17 cellular contexts compared by ENCODE assay signal in the genomic region with DNA sequence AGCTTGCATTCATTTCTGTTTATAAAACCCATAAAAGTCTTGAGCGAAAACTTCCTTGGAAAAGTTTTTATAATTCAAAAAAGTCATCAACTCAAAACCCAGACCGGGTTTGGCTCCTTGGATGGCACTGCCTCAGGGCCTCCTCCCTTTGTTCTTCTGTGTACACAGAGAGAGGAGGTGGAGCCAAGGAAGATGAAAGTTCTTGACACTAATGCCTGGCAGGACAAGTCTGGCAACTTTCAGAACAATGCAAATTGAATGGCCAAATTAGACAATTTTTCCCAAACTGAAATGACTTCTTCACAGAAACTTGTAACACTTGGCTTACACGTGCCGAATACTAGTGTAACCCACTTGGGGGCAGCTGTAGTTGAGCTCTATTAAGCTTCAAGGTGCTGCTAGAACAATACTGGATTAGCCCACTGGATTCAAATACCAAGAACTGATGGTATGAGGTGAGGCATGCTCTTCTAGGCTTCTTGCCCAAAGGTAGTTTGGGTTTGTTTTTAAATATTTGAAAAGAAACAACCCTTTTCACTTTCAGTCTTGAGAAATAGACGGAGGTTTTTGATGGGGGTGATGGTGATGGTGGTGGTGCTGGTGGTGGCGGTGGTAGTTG.
DNase-seq lines count a peak whose midpoint lies in the region; ATAC-seq, FAIRE-seq and TF ChIP-seq lines count a peak whose summit lies in the region.
"Had no signal": no experiment of that assay in that cellular context is flagged by ENCODE, and none has a peak within 500 bp of the region (broad histone marks: within the 10 kb centered on the region; RNA-seq: fewer than 3 reads in every experiment).

No MANE protein-coding gene starts in this region.

- peaks cover 8% of the 10 kb centered on the region for H3K4me1 Mint-ChIP-seq in stimulated activated naive CD8-positive, alpha-beta T cell treated with anti-CD3 and anti-CD28 coated beads, Interleukin-15, amount 100 ng/mL, for 72 hours

- H3K4me3 Mint-ChIP-seq in stimulated activated naive CD8-positive, alpha-beta T cell treated with anti-CD3 and anti-CD28 coated beads, Interleukin-15, amount 100 ng/mL, for 72 hours: no peak overlapping the region
- H3K4me3 Mint-ChIP-seq: activated CD4-positive, alpha-beta memory T cell treated with anti-CD3 and anti-CD28 coated beads, Interleukin-2, amount 10 ng/mL, durations not matched to agents 7 days and 5 days had no signal

- WGBS in mesendoderm (ENCODE audit: extremely low coverage, insufficient coverage, low lambda C conversion rate): no CpG with 5 or more reads among the region's 6 CpGs

- H3K9ac ChIP-seq in keratinocyte (ENCODE audit: control insufficient read depth, extremely low read depth, insufficient read depth, low read length) (no peak overlapping the region), mesendoderm (ENCODE audit: low read length) (no peak overlapping the region)
- H3K9ac ChIP-seq: parathyroid adenoma had no signal

- peaks cover 31% of the 10 kb centered on the region for H3K4me1 ChIP-seq in SJSA1 (replicated peaks)
- H3K4me1 ChIP-seq in keratinocyte (ENCODE audit: control insufficient read depth, extremely low read depth, insufficient read depth, low read length): peaks cover 52% of the 10 kb centered on the region
- peaks cover 2% of the 10 kb centered on the region for H3K4me1 ChIP-seq in mesendoderm (ENCODE audit: control insufficient read depth, low read depth, low read length)
- H3K4me1 ChIP-seq: heart left ventricle, parathyroid adenoma had no signal

- no peak overlapping the region for H2BK15ac ChIP-seq in mesendoderm (replicated peaks; ENCODE audit: low read depth)

- no peak overlapping the region for H2AK5ac ChIP-seq in mesendoderm (ENCODE audit: low read length)

- H3K27me3 Mint-ChIP-seq in stimulated activated naive CD8-positive, alpha-beta T cell treated with anti-CD3 and anti-CD28 coated beads, Interleukin-15, amount 100 ng/mL, for 72 hours: no peaks in the 10 kb centered on the region
- H3K27me3 Mint-ChIP-seq: activated CD4-positive, alpha-beta memory T cell treated with anti-CD3 and anti-CD28 coated beads, Interleukin-2, amount 10 ng/mL, durations not matched to agents 7 days and 5 days had no signal

- H3K56ac ChIP-seq in mesendoderm (ENCODE audit: low read length): no peak overlapping the region

- no peak for TF ChIP-seq CTCF in keratinocyte (optimal IDR thresholded peaks at IDR 0.05 in 1 of 3, IDR thresholded peaks at IDR 0.05 in 1 of 3, conservative IDR thresholded peaks at IDR 0.05 in 1 of 3; ENCODE audit: extremely low read depth in 1 of 3, insufficient read depth in 2 of 3, low read length in 3 of 3)

- no peak overlapping the region for H2AFZ ChIP-seq in keratinocyte (ENCODE audit: control insufficient read depth, low read length)
- H2AFZ ChIP-seq: parathyroid adenoma had no signal

- H3K27me3 ChIP-seq in SJSA1 (replicated peaks) (no peaks in the 10 kb centered on the region), keratinocyte (ENCODE audit: control insufficient read depth, extremely low read depth, insufficient read depth, low read length) (no peaks in the 10 kb centered on the region), mesendoderm (ENCODE audit: insufficient read depth, low read length, poor library complexity) (no peaks in the 10 kb centered on the region)
- H3K27me3 ChIP-seq: adrenal gland, heart left ventricle had no signal

- dilution Hi-C loops in keratinocyte (cut with MboI; ENCODE audit: extremely low pct_ligation_motif_present, low sequenced_read_pairs): no loop called here

- H3K9me3 ChIP-seq in SJSA1 (replicated peaks) (no peaks in the 10 kb centered on the region), keratinocyte (ENCODE audit: control insufficient read depth, low read depth, low read length) (no peaks in the 10 kb centered on the region)
- H3K9me3 ChIP-seq: adrenal gland, heart left ventricle had no signal

- H3K23ac ChIP-seq in mesendoderm (ENCODE audit: low read length): no peak overlapping the region

- no peak overlapping the region for H3K27ac Mint-ChIP-seq in stimulated activated naive CD8-positive, alpha-beta T cell treated with anti-CD3 and anti-CD28 coated beads, Interleukin-15, amount 100 ng/mL, for 72 hours
- H3K27ac Mint-ChIP-seq: activated CD4-positive, alpha-beta memory T cell treated with anti-CD3 and anti-CD28 coated beads, Interleukin-2, amount 10 ng/mL, durations not matched to agents 7 days and 5 days had no signal

- peak; percentile 82 for FAIRE-seq in keratinocyte (lab: Jason Lieb, UNC)
- FAIRE-seq: colon, TTC549 had no signal

- no peaks in the 10 kb centered on the region for H4K20me1 ChIP-seq in keratinocyte (ENCODE audit: control insufficient read depth, extremely low read depth, insufficient read depth, low read length)

- H4K5ac ChIP-seq in mesendoderm (ENCODE audit: low read length): no peak overlapping the region

- H3K79me2 ChIP-seq in keratinocyte (ENCODE audit: control insufficient read depth, insufficient read depth, low read length): peaks cover 74% of the 10 kb centered on the region
- H3K79me2 ChIP-seq in mesendoderm (ENCODE audit: control insufficient read depth, insufficient read depth, low read length): no peaks in the 10 kb centered on the region
- H3K79me2 ChIP-seq: parathyroid adenoma had no signal

- H3K4me2 ChIP-seq in keratinocyte (ENCODE audit: control insufficient read depth, extremely low read depth, insufficient read depth, low read depth, low read length) (peak overlapping the region; percentile 16), mesendoderm (ENCODE audit: low read length) (no peak overlapping the region)

- H3K9me3 Mint-ChIP-seq in stimulated activated naive CD8-positive, alpha-beta T cell treated with anti-CD3 and anti-CD28 coated beads, Interleukin-15, amount 100 ng/mL, for 72 hours: no peaks in the 10 kb centered on the region
- H3K9me3 Mint-ChIP-seq: activated CD4-positive, alpha-beta memory T cell treated with anti-CD3 and anti-CD28 coated beads, Interleukin-2, amount 10 ng/mL, durations not matched to agents 7 days and 5 days had no signal

- H3K4ac ChIP-seq in mesendoderm (ENCODE audit: low read depth, low read length): no peak overlapping the region

- ATAC-seq in stimulated activated naive CD8-positive, alpha-beta T cell treated with anti-CD3 and anti-CD28 coated beads, Interleukin-15, amount 100 ng/mL, for 72 hours: peak; percentile 10
- no peak for ATAC-seq in stimulated activated naive CD8-positive, alpha-beta T cell treated with anti-CD3 and anti-CD28 coated beads, Interleukin-15, Interleukin-2, amounts not matched to agents 100 U/mL and 50 U/mL, for 24 hours
- ATAC-seq: heart left ventricle had no signal

- H2BK5ac ChIP-seq in mesendoderm (ENCODE audit: low read length): no peak overlapping the region

- no peak overlapping the region for H3K18ac ChIP-seq in mesendoderm (ENCODE audit: low read length)

- no peak overlapping the region for H2BK120ac ChIP-seq in mesendoderm (ENCODE audit: low read depth, low read length)

- DNase-seq in stimulated activated naive CD8-positive, alpha-beta T cell treated with anti-CD3 and anti-CD28 coated beads, Interleukin-15, amount 100 ng/mL, for 72 hours: no peak
- DNase-seq in stimulated activated naive CD8-positive, alpha-beta T cell treated with anti-CD3 and anti-CD28 coated beads, Interleukin-15, Interleukin-2, amounts not matched to agents 100 U/mL and 50 U/mL, for 24 hours: no peak
- DNase-seq in SJSA1 (ENCODE audit: low read depth in 1 of 2, low spot score in 2 of 2) (peak; percentile 45 to 47), keratinocyte (ENCODE audit: low read depth, low spot score) (no peak), mesendoderm (no peak), anterior cingulate cortex (lab: John Stamatoyannopoulos, UW) (no peak)
- DNase-seq in stimulated activated naive CD4-positive, alpha-beta T cell treated with Interleukin-2 at 50 U/mL for 16 hours (lab: John Stamatoyannopoulos, UW): no peak
- no peak for DNase-seq in central memory CD4-positive, alpha-beta T cell
- DNase-seq: activated CD4-positive, alpha-beta memory T cell treated with anti-CD3 and anti-CD28 coated beads, Interleukin-2, amount 10 ng/mL, durations not matched to agents 7 days and 5 days; adrenal gland; GOT3; heart left ventricle; kidney glomerular epithelial cell; NCI-H1092 had no signal

- H3K4me3 ChIP-seq in SJSA1: no peak overlapping the region
- no peak overlapping the region for H3K4me3 ChIP-seq in keratinocyte (ENCODE audit: control insufficient read depth in 2 of 3, extremely low read depth in 1 of 3, insufficient read depth in 2 of 3, low read depth in 1 of 3, low read length in 3 of 3)
- H3K4me3 ChIP-seq in mesendoderm (ENCODE audit: low read length): no peak overlapping the region
- H3K4me3 ChIP-seq: adrenal gland, heart left ventricle had no signal

- H4K8ac ChIP-seq in mesendoderm (ENCODE audit: low read depth, low read length): no peak overlapping the region

- 0 out of 2 replicates have a peak, but pooled peaks cover 9% of the 10 kb centered on the region for H3K36me3 ChIP-seq in SJSA1
- peaks cover 6 to 8% of the 10 kb centered on the region in 2 experiments for H3K36me3 ChIP-seq in keratinocyte (ENCODE audit: control insufficient read depth in 2 of 2, extremely low read depth in 1 of 2, insufficient read depth in 2 of 2, low read length in 2 of 2)
- H3K36me3 ChIP-seq in mesendoderm (ENCODE audit: control insufficient read depth, insufficient read depth, low read length): no peaks in the 10 kb centered on the region
- H3K36me3 ChIP-seq: adrenal gland, heart left ventricle had no signal

- peaks cover 3% of the 10 kb centered on the region for H3K9me1 ChIP-seq in keratinocyte (ENCODE audit: control insufficient read depth, extremely low read depth, insufficient read depth, low read length)

- no peak overlapping the region for H3K27ac ChIP-seq in SJSA1
- H3K27ac ChIP-seq in keratinocyte (ENCODE audit: control insufficient read depth, insufficient read depth, low read length): peak overlapping the region; percentile 47
- H3K27ac ChIP-seq in mesendoderm (ENCODE audit: low read depth, low read length): no peak overlapping the region
- H3K27ac ChIP-seq: adrenal gland, heart left ventricle, parathyroid adenoma had no signal

- no peaks in the 10 kb centered on the region for H3K79me1 ChIP-seq in mesendoderm (ENCODE audit: low read length)

Comparison
In these comparisons a context has a peak if more than half of its experiments do, and no peak if none do; other contexts are left out.
1. DNase-seq: peak in SJSA1 (2 of 2); none in stimulated activated naive CD8-positive, alpha-beta T cell treated with anti-CD3 and anti-CD28 coated beads, Interleukin-15, amount 100 ng/mL, for 72 hours (0 of 2), stimulated activated naive CD8-positive, alpha-beta T cell treated with anti-CD3 and anti-CD28 coated beads, Interleukin-15, Interleukin-2, amounts not matched to agents 100 U/mL and 50 U/mL, for 24 hours (single experiment), keratinocyte (single experiment), stimulated activated naive CD4-positive, alpha-beta T cell treated with Interleukin-2 at 50 U/mL for 16 hours (single experiment), central memory CD4-positive, alpha-beta T cell (single experiment), mesendoderm (single experiment) and anterior cingulate cortex (0 of 58).